In the genomic region with DNA sequence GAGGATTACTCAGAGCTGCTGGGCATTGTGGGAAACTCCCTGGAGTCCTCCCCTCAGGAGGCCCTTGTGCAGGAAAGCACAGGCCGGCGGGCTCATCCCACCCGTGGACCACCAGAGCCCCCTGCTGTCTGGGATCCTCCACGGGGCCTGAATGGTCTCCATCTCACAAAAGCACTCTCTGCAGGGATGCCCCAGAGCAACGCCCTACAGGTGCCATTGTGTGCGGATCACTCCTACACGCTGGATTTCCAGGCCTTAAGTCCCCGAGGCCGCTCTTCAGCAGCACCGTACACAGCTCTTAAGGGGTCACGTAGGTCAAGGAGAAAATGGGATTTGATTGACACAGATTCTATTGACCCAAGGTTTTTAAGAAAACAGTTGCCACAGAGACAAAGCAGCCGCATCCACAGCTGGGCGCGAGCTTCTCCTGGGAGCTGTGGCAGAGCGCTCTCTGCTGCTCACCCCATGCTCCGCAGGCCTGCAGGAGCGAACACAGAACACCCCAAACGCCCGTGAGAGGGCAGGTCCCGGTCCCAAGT, we compare ENCODE assay signal across 2 cellular contexts.
TF ChIP-seq lines count a peak whose summit lies in the region.

No MANE protein-coding gene starts in this region.

TF ChIP-seq in SK-N-SH, 30 proteins besides CTCF, POLR2A, EP300 and RAD21 (continued from another document):
- TF ChIP-seq MEF2A (IDR thresholded peaks at IDR 0.05; ENCODE audit: borderline replicate concordance, low read depth) (no peak), GATA2 (CRISPR knock-in tag; IDR thresholded peaks at IDR 0.05) (no peak)

TF ChIP-seq in SK-N-SH treated with all-trans-retinoic acid at 6 μM for 48 hours, 23 proteins besides CTCF, POLR2A, EP300 and RAD21 (continued from another document):
- TF ChIP-seq, protein P1, sequence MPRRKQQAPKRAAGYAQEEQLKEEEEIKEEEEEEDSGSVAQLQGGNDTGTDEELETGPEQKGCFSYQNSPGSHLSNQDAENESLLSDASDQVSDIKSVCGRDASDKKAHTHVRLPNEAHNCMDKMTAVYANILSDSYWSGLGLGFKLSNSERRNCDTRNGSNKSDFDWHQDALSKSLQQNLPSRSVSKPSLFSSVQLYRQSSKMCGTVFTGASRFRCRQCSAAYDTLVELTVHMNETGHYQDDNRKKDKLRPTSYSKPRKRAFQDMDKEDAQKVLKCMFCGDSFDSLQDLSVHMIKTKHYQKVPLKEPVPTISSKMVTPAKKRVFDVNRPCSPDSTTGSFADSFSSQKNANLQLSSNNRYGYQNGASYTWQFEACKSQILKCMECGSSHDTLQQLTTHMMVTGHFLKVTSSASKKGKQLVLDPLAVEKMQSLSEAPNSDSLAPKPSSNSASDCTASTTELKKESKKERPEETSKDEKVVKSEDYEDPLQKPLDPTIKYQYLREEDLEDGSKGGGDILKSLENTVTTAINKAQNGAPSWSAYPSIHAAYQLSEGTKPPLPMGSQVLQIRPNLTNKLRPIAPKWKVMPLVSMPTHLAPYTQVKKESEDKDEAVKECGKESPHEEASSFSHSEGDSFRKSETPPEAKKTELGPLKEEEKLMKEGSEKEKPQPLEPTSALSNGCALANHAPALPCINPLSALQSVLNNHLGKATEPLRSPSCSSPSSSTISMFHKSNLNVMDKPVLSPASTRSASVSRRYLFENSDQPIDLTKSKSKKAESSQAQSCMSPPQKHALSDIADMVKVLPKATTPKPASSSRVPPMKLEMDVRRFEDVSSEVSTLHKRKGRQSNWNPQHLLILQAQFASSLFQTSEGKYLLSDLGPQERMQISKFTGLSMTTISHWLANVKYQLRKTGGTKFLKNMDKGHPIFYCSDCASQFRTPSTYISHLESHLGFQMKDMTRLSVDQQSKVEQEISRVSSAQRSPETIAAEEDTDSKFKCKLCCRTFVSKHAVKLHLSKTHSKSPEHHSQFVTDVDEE (CRISPR knock-in tag; IDR thresholded peaks at IDR 0.05): no peak
- TF ChIP-seq ZNF8 (CRISPR knock-in tag; IDR thresholded peaks at IDR 0.05) (no peak), ZNF70 (CRISPR knock-in tag; IDR thresholded peaks at IDR 0.05) (no peak), SNAI2 (CRISPR knock-in tag; IDR thresholded peaks at IDR 0.05) (no peak), ZC3H10 (CRISPR knock-in tag; IDR thresholded peaks at IDR 0.05) (no peak), ZFP30 (CRISPR knock-in tag; IDR thresholded peaks at IDR 0.05) (no peak), BACH2 (CRISPR knock-in tag; IDR thresholded peaks at IDR 0.05; ENCODE audit: borderline replicate concordance) (no peak), RARB (CRISPR knock-in tag; IDR thresholded peaks at IDR 0.05) (no peak), ARNTL (CRISPR knock-in tag; IDR thresholded peaks at IDR 0.05; ENCODE audit: borderline replicate concordance, low read depth) (no peak), ZNF565 (CRISPR knock-in tag; conservative IDR thresholded peaks at IDR 0.05; ENCODE audit: low read depth) (no peak), ZFP3 (CRISPR knock-in tag; IDR thresholded peaks at IDR 0.05) (no peak), ESRRG (CRISPR knock-in tag; IDR thresholded peaks at IDR 0.05) (no peak), OSR1 (CRISPR knock-in tag; IDR thresholded peaks at IDR 0.05) (no peak)
- TF ChIP-seq, protein P2, sequence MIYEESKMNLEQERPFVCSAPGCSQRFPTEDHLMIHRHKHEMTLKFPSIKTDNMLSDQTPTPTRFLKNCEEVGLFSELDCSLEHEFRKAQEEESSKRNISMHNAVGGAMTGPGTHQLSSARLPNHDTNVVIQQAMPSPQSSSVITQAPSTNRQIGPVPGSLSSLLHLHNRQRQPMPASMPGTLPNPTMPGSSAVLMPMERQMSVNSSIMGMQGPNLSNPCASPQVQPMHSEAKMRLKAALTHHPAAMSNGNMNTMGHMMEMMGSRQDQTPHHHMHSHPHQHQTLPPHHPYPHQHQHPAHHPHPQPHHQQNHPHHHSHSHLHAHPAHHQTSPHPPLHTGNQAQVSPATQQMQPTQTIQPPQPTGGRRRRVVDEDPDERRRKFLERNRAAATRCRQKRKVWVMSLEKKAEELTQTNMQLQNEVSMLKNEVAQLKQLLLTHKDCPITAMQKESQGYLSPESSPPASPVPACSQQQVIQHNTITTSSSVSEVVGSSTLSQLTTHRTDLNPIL (CRISPR knock-in tag; IDR thresholded peaks at IDR 0.05; ENCODE audit: low read depth): no peak
- TF ChIP-seq, protein P3, sequence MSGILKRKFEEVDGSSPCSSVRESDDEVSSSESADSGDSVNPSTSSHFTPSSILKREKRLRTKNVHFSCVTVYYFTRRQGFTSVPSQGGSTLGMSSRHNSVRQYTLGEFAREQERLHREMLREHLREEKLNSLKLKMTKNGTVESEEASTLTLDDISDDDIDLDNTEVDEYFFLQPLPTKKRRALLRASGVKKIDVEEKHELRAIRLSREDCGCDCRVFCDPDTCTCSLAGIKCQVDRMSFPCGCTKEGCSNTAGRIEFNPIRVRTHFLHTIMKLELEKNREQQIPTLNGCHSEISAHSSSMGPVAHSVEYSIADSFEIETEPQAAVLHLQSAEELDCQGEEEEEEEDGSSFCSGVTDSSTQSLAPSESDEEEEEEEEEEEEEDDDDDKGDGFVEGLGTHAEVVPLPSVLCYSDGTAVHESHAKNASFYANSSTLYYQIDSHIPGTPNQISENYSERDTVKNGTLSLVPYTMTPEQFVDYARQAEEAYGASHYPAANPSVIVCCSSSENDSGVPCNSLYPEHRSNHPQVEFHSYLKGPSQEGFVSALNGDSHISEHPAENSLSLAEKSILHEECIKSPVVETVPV (CRISPR knock-in tag; IDR thresholded peaks at IDR 0.05): no peak
- TF ChIP-seq, protein P4, sequence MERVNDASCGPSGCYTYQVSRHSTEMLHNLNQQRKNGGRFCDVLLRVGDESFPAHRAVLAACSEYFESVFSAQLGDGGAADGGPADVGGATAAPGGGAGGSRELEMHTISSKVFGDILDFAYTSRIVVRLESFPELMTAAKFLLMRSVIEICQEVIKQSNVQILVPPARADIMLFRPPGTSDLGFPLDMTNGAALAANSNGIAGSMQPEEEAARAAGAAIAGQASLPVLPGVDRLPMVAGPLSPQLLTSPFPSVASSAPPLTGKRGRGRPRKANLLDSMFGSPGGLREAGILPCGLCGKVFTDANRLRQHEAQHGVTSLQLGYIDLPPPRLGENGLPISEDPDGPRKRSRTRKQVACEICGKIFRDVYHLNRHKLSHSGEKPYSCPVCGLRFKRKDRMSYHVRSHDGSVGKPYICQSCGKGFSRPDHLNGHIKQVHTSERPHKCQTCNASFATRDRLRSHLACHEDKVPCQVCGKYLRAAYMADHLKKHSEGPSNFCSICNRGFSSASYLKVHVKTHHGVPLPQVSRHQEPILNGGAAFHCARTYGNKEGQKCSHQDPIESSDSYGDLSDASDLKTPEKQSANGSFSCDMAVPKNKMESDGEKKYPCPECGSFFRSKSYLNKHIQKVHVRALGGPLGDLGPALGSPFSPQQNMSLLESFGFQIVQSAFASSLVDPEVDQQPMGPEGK (CRISPR knock-in tag; IDR thresholded peaks at IDR 0.05; ENCODE audit: borderline replicate concordance): no peak
